ENCODE assay signal across 20 cellular contexts in the genomic region with DNA sequence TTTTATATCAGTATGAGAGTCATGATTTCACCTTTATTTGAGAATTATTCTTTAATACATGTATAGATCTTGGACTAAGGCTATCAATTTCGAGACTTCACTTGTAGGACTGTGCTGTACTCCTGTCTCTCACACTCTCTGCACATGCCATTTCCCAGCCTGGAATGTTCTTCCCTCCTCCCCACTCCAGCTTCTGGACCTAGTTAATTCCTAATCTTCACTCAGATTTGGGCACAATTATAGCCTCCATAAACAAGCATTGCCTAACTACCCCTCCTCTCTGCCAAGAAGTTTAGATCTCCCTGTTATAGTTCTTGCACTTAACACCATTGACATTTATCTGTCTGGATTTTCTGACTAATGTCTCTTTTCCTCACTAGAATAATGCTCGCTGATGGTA.
"Had no signal": no experiment of that assay in that cellular context is flagged by ENCODE, and none has a peak within 500 bp of the region (broad histone marks: within the 10 kb centered on the region; RNA-seq: fewer than 3 reads in every experiment).

No MANE protein-coding gene starts in this region.

- H3K27me3 ChIP-seq: dorsolateral prefrontal cortex, esophagus muscularis mucosa, gastrocnemius medialis, heart right ventricle had no signal

- H3K27me3 Mint-ChIP-seq: naive B cell had no signal

- H3K36me3 ChIP-seq: esophagus muscularis mucosa, lower lobe of right lung had no signal

- H3K4me1 ChIP-seq: esophagus muscularis mucosa, gastrocnemius medialis, heart right ventricle, left ventricle myocardium inferior, lower lobe of right lung had no signal

- H3K9me3 ChIP-seq: gastrocnemius medialis, lower lobe of right lung, mucosa of descending colon had no signal

- H3K27ac Mint-ChIP-seq: mesothelial cell of epicardium had no signal

- DNase-seq: dermis blood vessel endothelial cell; dorsolateral prefrontal cortex; effector CD4-positive, alpha-beta T cell; effector memory CD4-positive, alpha-beta T cell; foreskin fibroblast; foreskin melanocyte; gastrocnemius medialis; glutamatergic neuron; head of caudate nucleus; heart right ventricle; hippocampal formation; left cardiac atrium; left ventricle myocardium inferior; lower lobe of right lung; mesenchymal stem cell; mucosa of descending colon; naive B cell had no signal

- H3K4me3 ChIP-seq: coronary artery, dorsolateral prefrontal cortex, esophagus muscularis mucosa, gastrocnemius medialis, heart right ventricle, left ventricle myocardium inferior, lower lobe of right lung, mucosa of descending colon had no signal

- H3K27ac ChIP-seq: coronary artery, dorsolateral prefrontal cortex, esophagus muscularis mucosa, gastrocnemius medialis, heart right ventricle, left ventricle myocardium inferior, lower lobe of right lung had no signal

- ATAC-seq: gastrocnemius medialis, heart right ventricle, left cardiac atrium, lower lobe of right lung, mucosa of descending colon had no signal

- H3K4me3 Mint-ChIP-seq: mesothelial cell of epicardium, naive B cell had no signal
